ENCODE assay signal across 1 cellular context in the genomic region with DNA sequence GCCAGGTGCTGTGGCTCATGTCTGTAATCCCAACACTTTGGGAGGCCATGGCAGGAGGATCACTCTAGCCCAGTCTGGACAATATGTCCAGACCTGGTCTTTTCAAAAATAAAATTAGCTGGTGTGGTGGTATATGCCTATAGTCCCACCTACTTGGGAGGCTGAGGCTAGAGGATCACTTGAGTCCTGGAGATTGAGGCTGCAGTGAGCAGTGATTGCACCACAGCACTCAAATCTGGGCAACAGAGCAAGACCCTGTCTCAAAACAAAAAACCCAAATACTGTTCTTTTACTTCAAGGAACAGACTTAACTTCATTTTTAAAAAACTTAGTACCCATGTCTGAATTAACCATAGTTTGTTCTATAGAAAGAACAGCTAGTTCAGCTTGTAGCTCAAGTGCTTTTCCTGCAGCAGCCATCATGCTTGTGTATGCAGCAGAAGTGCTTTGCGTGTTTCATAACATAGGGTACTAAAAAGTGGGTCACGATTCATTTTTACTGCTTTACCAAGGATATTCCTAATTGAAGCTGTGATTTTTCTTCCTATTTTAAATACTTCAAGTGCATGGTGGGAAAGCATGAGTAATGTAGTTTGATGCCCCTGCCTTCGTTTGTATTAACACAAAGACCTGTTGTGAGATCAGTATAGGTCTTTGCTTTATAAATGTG.
TF ChIP-seq lines count a peak whose summit lies in the region.

No MANE protein-coding gene starts in this region.

TF ChIP-seq in GM23338, 12 proteins besides CTCF, POLR2A, EP300 and RAD21:
- TF ChIP-seq, protein P1, sequence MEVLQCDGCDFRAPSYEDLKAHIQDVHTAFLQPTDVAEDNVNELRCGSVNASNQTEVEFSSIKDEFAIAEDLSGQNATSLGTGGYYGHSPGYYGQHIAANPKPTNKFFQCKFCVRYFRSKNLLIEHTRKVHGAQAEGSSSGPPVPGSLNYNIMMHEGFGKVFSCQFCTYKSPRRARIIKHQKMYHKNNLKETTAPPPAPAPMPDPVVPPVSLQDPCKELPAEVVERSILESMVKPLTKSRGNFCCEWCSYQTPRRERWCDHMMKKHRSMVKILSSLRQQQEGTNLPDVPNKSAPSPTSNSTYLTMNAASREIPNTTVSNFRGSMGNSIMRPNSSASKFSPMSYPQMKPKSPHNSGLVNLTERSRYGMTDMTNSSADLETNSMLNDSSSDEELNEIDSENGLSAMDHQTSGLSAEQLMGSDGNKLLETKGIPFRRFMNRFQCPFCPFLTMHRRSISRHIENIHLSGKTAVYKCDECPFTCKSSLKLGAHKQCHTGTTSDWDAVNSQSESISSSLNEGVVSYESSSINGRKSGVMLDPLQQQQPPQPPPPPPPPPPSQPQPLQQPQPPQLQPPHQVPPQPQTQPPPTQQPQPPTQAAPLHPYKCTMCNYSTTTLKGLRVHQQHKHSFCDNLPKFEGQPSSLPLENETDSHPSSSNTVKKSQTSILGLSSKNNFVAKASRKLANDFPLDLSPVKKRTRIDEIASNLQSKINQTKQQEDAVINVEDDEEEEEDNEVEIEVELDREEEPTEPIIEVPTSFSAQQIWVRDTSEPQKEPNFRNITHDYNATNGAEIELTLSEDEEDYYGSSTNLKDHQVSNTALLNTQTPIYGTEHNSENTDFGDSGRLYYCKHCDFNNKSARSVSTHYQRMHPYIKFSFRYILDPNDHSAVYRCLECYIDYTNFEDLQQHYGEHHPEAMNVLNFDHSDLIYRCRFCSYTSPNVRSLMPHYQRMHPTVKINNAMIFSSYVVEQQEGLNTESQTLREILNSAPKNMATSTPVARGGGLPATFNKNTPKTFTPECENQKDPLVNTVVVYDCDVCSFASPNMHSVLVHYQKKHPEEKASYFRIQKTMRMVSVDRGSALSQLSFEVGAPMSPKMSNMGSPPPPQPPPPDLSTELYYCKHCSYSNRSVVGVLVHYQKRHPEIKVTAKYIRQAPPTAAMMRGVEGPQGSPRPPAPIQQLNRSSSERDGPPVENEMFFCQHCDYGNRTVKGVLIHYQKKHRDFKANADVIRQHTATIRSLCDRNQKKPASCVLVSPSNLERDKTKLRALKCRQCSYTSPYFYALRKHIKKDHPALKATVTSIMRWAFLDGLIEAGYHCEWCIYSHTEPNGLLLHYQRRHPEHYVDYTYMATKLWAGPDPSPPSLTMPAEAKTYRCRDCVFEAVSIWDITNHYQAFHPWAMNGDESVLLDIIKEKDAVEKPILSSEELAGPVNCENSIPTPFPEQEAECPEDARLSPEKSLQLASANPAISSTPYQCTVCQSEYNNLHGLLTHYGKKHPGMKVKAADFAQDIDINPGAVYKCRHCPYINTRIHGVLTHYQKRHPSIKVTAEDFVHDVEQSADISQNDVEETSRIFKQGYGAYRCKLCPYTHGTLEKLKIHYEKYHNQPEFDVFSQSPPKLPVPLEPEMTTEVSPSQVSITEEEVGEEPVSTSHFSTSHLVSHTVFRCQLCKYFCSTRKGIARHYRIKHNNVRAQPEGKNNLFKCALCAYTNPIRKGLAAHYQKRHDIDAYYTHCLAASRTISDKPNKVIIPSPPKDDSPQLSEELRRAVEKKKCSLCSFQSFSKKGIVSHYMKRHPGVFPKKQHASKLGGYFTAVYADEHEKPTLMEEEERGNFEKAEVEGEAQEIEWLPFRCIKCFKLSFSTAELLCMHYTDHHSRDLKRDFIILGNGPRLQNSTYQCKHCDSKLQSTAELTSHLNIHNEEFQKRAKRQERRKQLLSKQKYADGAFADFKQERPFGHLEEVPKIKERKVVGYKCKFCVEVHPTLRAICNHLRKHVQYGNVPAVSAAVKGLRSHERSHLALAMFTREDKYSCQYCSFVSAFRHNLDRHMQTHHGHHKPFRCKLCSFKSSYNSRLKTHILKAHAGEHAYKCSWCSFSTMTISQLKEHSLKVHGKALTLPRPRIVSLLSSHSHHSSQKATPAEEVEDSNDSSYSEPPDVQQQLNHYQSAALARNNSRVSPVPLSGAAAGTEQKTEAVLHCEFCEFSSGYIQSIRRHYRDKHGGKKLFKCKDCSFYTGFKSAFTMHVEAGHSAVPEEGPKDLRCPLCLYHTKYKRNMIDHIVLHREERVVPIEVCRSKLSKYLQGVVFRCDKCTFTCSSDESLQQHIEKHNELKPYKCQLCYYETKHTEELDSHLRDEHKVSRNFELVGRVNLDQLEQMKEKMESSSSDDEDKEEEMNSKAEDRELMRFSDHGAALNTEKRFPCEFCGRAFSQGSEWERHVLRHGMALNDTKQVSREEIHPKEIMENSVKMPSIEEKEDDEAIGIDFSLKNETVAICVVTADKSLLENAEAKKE (CRISPR knock-in tag; IDR thresholded peaks at IDR 0.05) = no peak
- TF ChIP-seq ZNF331 (CRISPR knock-in tag; IDR thresholded peaks at IDR 0.05; ENCODE audit: low read depth) (no peak), POLR2AphosphoS5 (IDR thresholded peaks at IDR 0.05; ENCODE audit: low read depth) (no peak), STAT1 (IDR thresholded peaks at IDR 0.05; ENCODE audit: unreplicated experiment) (no peak), NANOG (IDR thresholded peaks at IDR 0.05; ENCODE audit: borderline replicate concordance) (no peak), JUNB (IDR thresholded peaks at IDR 0.05; ENCODE audit: unreplicated experiment) (no peak)
- TF ChIP-seq, protein P2, sequence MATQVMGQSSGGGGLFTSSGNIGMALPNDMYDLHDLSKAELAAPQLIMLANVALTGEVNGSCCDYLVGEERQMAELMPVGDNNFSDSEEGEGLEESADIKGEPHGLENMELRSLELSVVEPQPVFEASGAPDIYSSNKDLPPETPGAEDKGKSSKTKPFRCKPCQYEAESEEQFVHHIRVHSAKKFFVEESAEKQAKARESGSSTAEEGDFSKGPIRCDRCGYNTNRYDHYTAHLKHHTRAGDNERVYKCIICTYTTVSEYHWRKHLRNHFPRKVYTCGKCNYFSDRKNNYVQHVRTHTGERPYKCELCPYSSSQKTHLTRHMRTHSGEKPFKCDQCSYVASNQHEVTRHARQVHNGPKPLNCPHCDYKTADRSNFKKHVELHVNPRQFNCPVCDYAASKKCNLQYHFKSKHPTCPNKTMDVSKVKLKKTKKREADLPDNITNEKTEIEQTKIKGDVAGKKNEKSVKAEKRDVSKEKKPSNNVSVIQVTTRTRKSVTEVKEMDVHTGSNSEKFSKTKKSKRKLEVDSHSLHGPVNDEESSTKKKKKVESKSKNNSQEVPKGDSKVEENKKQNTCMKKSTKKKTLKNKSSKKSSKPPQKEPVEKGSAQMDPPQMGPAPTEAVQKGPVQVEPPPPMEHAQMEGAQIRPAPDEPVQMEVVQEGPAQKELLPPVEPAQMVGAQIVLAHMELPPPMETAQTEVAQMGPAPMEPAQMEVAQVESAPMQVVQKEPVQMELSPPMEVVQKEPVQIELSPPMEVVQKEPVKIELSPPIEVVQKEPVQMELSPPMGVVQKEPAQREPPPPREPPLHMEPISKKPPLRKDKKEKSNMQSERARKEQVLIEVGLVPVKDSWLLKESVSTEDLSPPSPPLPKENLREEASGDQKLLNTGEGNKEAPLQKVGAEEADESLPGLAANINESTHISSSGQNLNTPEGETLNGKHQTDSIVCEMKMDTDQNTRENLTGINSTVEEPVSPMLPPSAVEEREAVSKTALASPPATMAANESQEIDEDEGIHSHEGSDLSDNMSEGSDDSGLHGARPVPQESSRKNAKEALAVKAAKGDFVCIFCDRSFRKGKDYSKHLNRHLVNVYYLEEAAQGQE (IDR thresholded peaks at IDR 0.05; ENCODE audit: unreplicated experiment) = no peak
